In genomic region chr1:208054885-208055507, GRCh38 we compare ENCODE assay signal across 23 cellular contexts.
A peak's percentile ranks its signal among the peaks of the same experiment; 100 is the strongest.
DNase-seq lines count a peak whose midpoint lies in the region; ATAC-seq, FAIRE-seq and TF ChIP-seq lines count a peak whose summit lies in the region.
"Had no signal": no experiment of that assay in that cellular context is flagged by ENCODE, and none has a peak within 500 bp of the region (broad histone marks: within the 10 kb centered on the region; RNA-seq: fewer than 3 reads in every experiment).

No MANE protein-coding gene starts in this region.

- intact Hi-C loops in K562 (cut with micrococcal nuclease), result no loop called here

- no peak overlapping the region for H3K18ac ChIP-seq in mesendoderm (ENCODE audit: low read length)

- no peak overlapping the region for H2BK120ac ChIP-seq in mesendoderm (ENCODE audit: low read depth, low read length)

- CTCF ChIA-PET in K562 (lab: Yijun Ruan, JAX; ENCODE audit: low intra/inter-chr PET ratio), result no interaction called here

- peak; percentile 49 for ATAC-seq in K562
- ATAC-seq in HG03196 (IDR thresholded peaks at IDR 0.05; ENCODE audit: unreplicated experiment), result no peak
- ATAC-seq: T-cell had no signal

- H4K8ac ChIP-seq in mesendoderm (ENCODE audit: low read depth, low read length), result no peak overlapping the region

- no peaks in the 10 kb centered on the region for H3K9me1 ChIP-seq in K562 (ENCODE audit: control insufficient read depth, insufficient read depth, low read length)

- POLR2A ChIA-PET in K562 (lab: Yijun Ruan, JAX), result interaction anchor here (0.6 to 1.0 kb wide), 6 partner anchors 8 to 900 kb away, joined by 3 read pairs; no protein-coding TSS in a partner anchor

- H3K79me1 ChIP-seq in mesendoderm (ENCODE audit: low read length), result no peaks in the 10 kb centered on the region

- H3K4me1 ChIP-seq in K562 (replicated peaks in 1 of 2; ENCODE audit: control insufficient read depth in 2 of 2, insufficient read depth in 2 of 2, low read length in 2 of 2), result no peaks in the 10 kb centered on the region
- H3K4me1 ChIP-seq in mesendoderm (ENCODE audit: control insufficient read depth, low read depth, low read length), result peaks cover 13% of the 10 kb centered on the region
- H3K4me1 ChIP-seq: HAP-1 had no signal

- 0 out of 2 replicates have a peak, but pooled peaks cover 9% of the 10 kb centered on the region for H4K20me1 ChIP-seq in K562 (replicated peaks; ENCODE audit: control insufficient read depth, insufficient read depth, low read length)

- FAIRE-seq in K562 (lab: Jason Lieb, UNC), result no peak

- H2BK15ac ChIP-seq in mesendoderm (replicated peaks; ENCODE audit: low read depth), result no peak overlapping the region

- DNase-seq in NCI-H2107 treated with DMSO at 0.1 percent for 48 hours (lab: John Stamatoyannopoulos, UW; ENCODE audit: unreplicated experiment) (peak; percentile 41), NCI-H2107 (lab: John Stamatoyannopoulos, UW) (no peak), NCI-H146 (lab: John Stamatoyannopoulos, UW) (peak; percentile 55), K562 (ENCODE audit: extremely low read depth in 1 of 4, low spot score in 3 of 4) (no peak), mesendoderm (peak; percentile 65), MV-4-11 (lab: John Stamatoyannopoulos, UW) (no peak), DMS153 (lab: John Stamatoyannopoulos, UW) (no peak)
- DNase-seq: AML-193; C1 segment of cervical spinal cord; GF-D8; NCI-H187; NCI-H226; NCI-H524; NCI-H774; NK-92 treated with Interleukin-12 subunit alpha and Interleukin-12 subunit beta, amount 100 ng/mL, for 24 hours; SHP77 treated with DMSO at 0.1 percent for 48 hours; T-cell had no signal

- H3K9me3 ChIP-seq in K562 (replicated peaks; ENCODE audit: control insufficient read depth, insufficient read depth, low read depth, low read length), result no peaks in the 10 kb centered on the region
- H3K9me3 ChIP-seq: HAP-1 had no signal

- no peak overlapping the region for H4K5ac ChIP-seq in mesendoderm (ENCODE audit: low read length)

- no peak overlapping the region for H3K23ac ChIP-seq in mesendoderm (ENCODE audit: low read length)

- H3K4me2 ChIP-seq in K562 (ENCODE audit: insufficient read depth, low read length), result no peak overlapping the region
- H3K4me2 ChIP-seq in mesendoderm (ENCODE audit: low read length), result no peak overlapping the region
- H3K4me2 ChIP-seq: KMS-11 had no signal

- 0 out of 4 replicates have a peak, but pooled peaks of 1 of the 2 experiments have one; percentile 10 for TF ChIP-seq RAD21 in K562 (CRISPR knock-in tag; conservative IDR thresholded peaks at IDR 0.05 in 1 of 2, IDR thresholded peaks at IDR 0.05 in 1 of 2)

- H3K36me3 ChIP-seq in K562 (ENCODE audit: control insufficient read depth, insufficient read depth, low read length), result no peaks in the 10 kb centered on the region
- H3K36me3 ChIP-seq in mesendoderm (ENCODE audit: control insufficient read depth, insufficient read depth, low read length), result peaks cover 5% of the 10 kb centered on the region
- H3K36me3 ChIP-seq: HAP-1 had no signal

- H3K79me2 ChIP-seq in K562 (ENCODE audit: control insufficient read depth, insufficient read depth, low read length), result no peaks in the 10 kb centered on the region
- no peaks in the 10 kb centered on the region for H3K79me2 ChIP-seq in mesendoderm (ENCODE audit: control insufficient read depth, insufficient read depth, low read length)

- no peak overlapping the region for H3K4ac ChIP-seq in mesendoderm (ENCODE audit: low read depth, low read length)

- H2BK5ac ChIP-seq in mesendoderm (ENCODE audit: low read length), result peak overlapping the region; percentile 28

- H3K4me3 ChIP-seq in K562, result no peak overlapping the region
- no peak overlapping the region for H3K4me3 ChIP-seq in mesendoderm (ENCODE audit: low read length)
- H3K4me3 ChIP-seq: GM23248, HAP-1 had no signal

- H2AK5ac ChIP-seq in mesendoderm (ENCODE audit: low read length), result no peak overlapping the region

- H3K9ac ChIP-seq in K562 (ENCODE audit: insufficient read depth in 1 of 2, low read depth in 2 of 2, low read length in 2 of 2) (no peak overlapping the region), mesendoderm (ENCODE audit: low read length) (peak overlapping the region; percentile 14)
- H3K9ac ChIP-seq: GM23248, KMS-11 had no signal

- TF ChIP-seq EP300 in K562 (IDR thresholded peaks at IDR 0.05; ENCODE audit: low read length), result no peak

- 2% methylated on average over 15 of the region's 15 CpGs for WGBS in K562 (ENCODE audit: insufficient coverage, low coverage, missing lambda C conversion rate)
- WGBS in mesendoderm (ENCODE audit: extremely low coverage, insufficient coverage, low lambda C conversion rate), result no CpG with 5 or more reads among the region's 15 CpGs

- no TSS peak for BruUV-seq in K562 (replicated peaks; lab: Mats Ljungman, UMichigan)

- peaks cover 27 to 78% of the 10 kb centered on the region in 2 experiments for H3K27me3 ChIP-seq in K562 (ENCODE audit: control insufficient read depth in 2 of 2, insufficient read depth in 2 of 2, low read length in 2 of 2)
- H3K27me3 ChIP-seq in mesendoderm (ENCODE audit: insufficient read depth, low read length, poor library complexity), result no peaks in the 10 kb centered on the region

- H2AFZ ChIP-seq in K562 (ENCODE audit: low read depth, low read length), result no peak overlapping the region
- H2AFZ ChIP-seq: GM23248 had no signal

- peak overlapping the region; percentile 49 for H3K56ac ChIP-seq in mesendoderm (ENCODE audit: low read length)

- H3K27ac ChIP-seq in K562 (ENCODE audit: extremely low read depth, low read depth, low read length), result no peak overlapping the region
- peak overlapping the region; percentile 51 for H3K27ac ChIP-seq in mesendoderm (ENCODE audit: low read depth, low read length)
- H3K27ac ChIP-seq: 22Rv1, GM23248, KMS-11, RWPE1 had no signal

- peak in 1 of 3 experiments; percentile 11; a peak in 1 of 6 replicates for TF ChIP-seq CTCF in K562 (IDR thresholded peaks at IDR 0.05 in 2 of 3, conservative IDR thresholded peaks at IDR 0.05 in 1 of 3; ENCODE audit: insufficient read depth in 2 of 3, low read depth in 1 of 3, low read length in 3 of 3)

- in situ Hi-C loops in K562 (cut with MboI), result no loop called here

- no peak for TF ChIP-seq POLR2A in K562 (conservative IDR thresholded peaks at IDR 0.05)

TF ChIP-seq in K562, 482 proteins besides CTCF, POLR2A, EP300 and RAD21:
- no peak for TF ChIP-seq RBM25 (IDR thresholded peaks at IDR 0.05; ENCODE audit: low read depth, low read length, severe bottlenecking)
- TF ChIP-seq, protein P1, sequence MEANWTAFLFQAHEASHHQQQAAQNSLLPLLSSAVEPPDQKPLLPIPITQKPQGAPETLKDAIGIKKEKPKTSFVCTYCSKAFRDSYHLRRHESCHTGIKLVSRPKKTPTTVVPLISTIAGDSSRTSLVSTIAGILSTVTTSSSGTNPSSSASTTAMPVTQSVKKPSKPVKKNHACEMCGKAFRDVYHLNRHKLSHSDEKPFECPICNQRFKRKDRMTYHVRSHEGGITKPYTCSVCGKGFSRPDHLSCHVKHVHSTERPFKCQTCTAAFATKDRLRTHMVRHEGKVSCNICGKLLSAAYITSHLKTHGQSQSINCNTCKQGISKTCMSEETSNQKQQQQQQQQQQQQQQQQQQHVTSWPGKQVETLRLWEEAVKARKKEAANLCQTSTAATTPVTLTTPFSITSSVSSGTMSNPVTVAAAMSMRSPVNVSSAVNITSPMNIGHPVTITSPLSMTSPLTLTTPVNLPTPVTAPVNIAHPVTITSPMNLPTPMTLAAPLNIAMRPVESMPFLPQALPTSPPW (CRISPR knock-in tag; IDR thresholded peaks at IDR 0.05), result peak; percentile 22; the same call in 1 of the 2 replicates

Comparison
In these comparisons a context has a peak if more than half of its experiments do, and no peak if none do; other contexts are left out.
1. DNase-seq: peak in NCI-H2107 treated with DMSO at 0.1 percent for 48 hours (single experiment), NCI-H146 (single experiment) and mesendoderm (single experiment); none in NCI-H2107 (single experiment), K562 (0 of 4), MV-4-11 (single experiment) and DMS153 (single experiment).